In the genomic region with DNA sequence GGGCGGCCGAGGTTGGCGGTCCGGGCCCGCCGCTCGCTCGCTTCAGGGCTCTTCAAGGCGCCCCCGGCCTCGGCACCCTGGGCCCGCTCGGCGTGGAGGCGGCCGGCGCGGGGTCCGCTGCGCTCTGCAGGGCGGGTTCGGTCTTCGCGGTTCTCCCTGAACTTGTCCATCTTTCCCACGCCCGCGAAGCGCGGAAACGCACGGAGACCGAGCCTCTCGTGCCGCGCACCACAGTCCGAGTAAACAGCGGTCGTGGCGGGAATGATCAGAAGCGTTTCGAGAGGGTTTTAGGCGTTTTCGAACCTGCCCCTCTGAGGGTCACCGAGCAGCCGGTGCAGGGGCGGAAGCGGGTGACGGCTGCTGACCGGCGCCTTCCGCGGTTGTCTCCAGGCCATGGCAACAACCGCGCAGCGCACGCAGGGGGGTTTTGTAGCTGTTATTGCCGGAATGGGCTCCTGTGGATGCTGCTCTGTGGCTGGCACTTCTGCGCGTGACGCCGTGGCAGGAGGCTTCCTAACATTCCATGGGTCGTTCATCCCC, we compare ENCODE assay signal across 8 cellular contexts. TPM values are rescaled to one million over a fixed set of nuclear protein-coding genes. Genes with fewer than 3 reads are reported as not detected.
A peak's percentile ranks its signal among the peaks of the same experiment; 100 is the strongest.
DNase-seq lines count a peak whose midpoint lies in the region; ATAC-seq and TF ChIP-seq lines count a peak whose summit lies in the region.

No MANE protein-coding gene starts in this region.

- peak overlapping the region; percentile 86 for H3K4me3 ChIP-seq in HL-60 (replicated peaks; ENCODE audit: insufficient read depth, low read length)
- H3K4me3 ChIP-seq in left ventricle myocardium inferior: peak overlapping the region; percentile 93
- peak overlapping the region; percentile 94 for H3K4me3 ChIP-seq in psoas muscle

- TF ChIP-seq CTCF in HL-60 (IDR thresholded peaks at IDR 0.05; ENCODE audit: insufficient read depth, low read length): no peak
- TF ChIP-seq CTCF in left ventricle myocardium inferior (IDR thresholded peaks at IDR 0.05; ENCODE audit: borderline replicate concordance): no peak
- TF ChIP-seq CTCF in psoas muscle (IDR thresholded peaks at IDR 0.05): no peak

- 0 to 1% (median 0%) methylated on average over 56 to 62 of the region's 62 CpGs for WGBS in psoas muscle, 3 donors

- H3K9me3 ChIP-seq in left ventricle myocardium inferior (replicated peaks) (no peaks in the 10 kb centered on the region), psoas muscle (no peaks in the 10 kb centered on the region)

- intact Hi-C loops in left ventricle myocardium inferior (cut with micrococcal nuclease): no loop called here
- intact Hi-C loops in psoas muscle (cut with DNase I): no loop called here

- H3K27me3 ChIP-seq in HL-60 (ENCODE audit: insufficient read depth, poor library complexity, severe bottlenecking) (no peaks in the 10 kb centered on the region), left ventricle myocardium inferior (ENCODE audit: low read depth) (no peaks in the 10 kb centered on the region), psoas muscle (ENCODE audit: insufficient read depth in 3 of 3, low read length in 2 of 3) (no peaks in the 10 kb centered on the region)

- H3K27ac ChIP-seq in HL-60 (replicated peaks): peak overlapping the region; percentile 97
- peak overlapping the region; percentile 100 for H3K27ac ChIP-seq in left ventricle myocardium inferior (replicated peaks)
- H3K27ac ChIP-seq in psoas muscle: peak overlapping the region; percentile 99

- peak; percentile 14 for DNase-seq in activated CD4-positive, alpha-beta T cell treated with anti-CD3 and anti-CD28 coated beads, Interleukin-2, amount 50 U/mL, for 1 hour
- no peak for DNase-seq in activated CD4-positive, alpha-beta T cell treated with anti-CD3 and anti-CD28 coated beads for 4 hours
- DNase-seq in HL-60 (ENCODE audit: low read depth in 1 of 2, low spot score in 1 of 2): peak in 1 of 2 experiments; percentile 28
- peak; percentile 73 for DNase-seq in activated effector memory CD4-positive, alpha-beta T cell treated with anti-CD3 and anti-CD28 coated beads, Interleukin-2, amount 50 U/mL, for 16 hours
- no peak for DNase-seq in left ventricle myocardium inferior
- DNase-seq in psoas muscle: peak in 1 of 2 donors; percentile 64
- DNase-seq in NK-92 (lab: John Stamatoyannopoulos, UW; ENCODE audit: unreplicated experiment): no peak

- H3K4me1 ChIP-seq in left ventricle myocardium inferior: peaks cover 66% of the 10 kb centered on the region
- peaks cover 17% of the 10 kb centered on the region for H3K4me1 ChIP-seq in psoas muscle

- H3K36me3 ChIP-seq in left ventricle myocardium inferior: peaks cover 37% of the 10 kb centered on the region
- peaks cover 3 to 42% of the 10 kb centered on the region in 2 donors for H3K36me3 ChIP-seq in psoas muscle (ENCODE audit: insufficient read depth in 1 of 2, low read depth in 1 of 2)

- ATAC-seq in psoas muscle: no peak
- ATAC-seq in HG02763 (IDR thresholded peaks at IDR 0.05; ENCODE audit: unreplicated experiment): no peak

RNA-seq across cellular contexts. Expression of gene NARF, which starts 0.4 kb away (rescaled TPM):
- total RNA-seq in left ventricle myocardium inferior: 69.2 TPM
- total RNA-seq in psoas muscle: 10 to 100 TPM; 32.8 to 56.1 (median 46.0) TPM
- 100 to 1,000 TPM in 1 of 3 donors, 10 to 100 TPM in 2; 37.0 to 129 (median 39.2) TPM for polyA plus RNA-seq in psoas muscle

RNA-seq across cellular contexts. Expression of gene CYBC1, which starts 8.4 kb away (rescaled TPM):
- total RNA-seq in left ventricle myocardium inferior (23.8 TPM), psoas muscle (10 to 100 TPM; 14.5 to 21.4 (median 17.4) TPM)
- 10 to 100 TPM; 14.4 to 31.6 (median 24.8) TPM for polyA plus RNA-seq in psoas muscle

RNA-seq across cellular contexts. Expression of gene OGFOD3, which starts 40.6 kb away (rescaled TPM):
- total RNA-seq in left ventricle myocardium inferior (28.0 TPM), psoas muscle (10 to 100 TPM; 21.2 to 29.3 (median 27.1) TPM)
- polyA plus RNA-seq in psoas muscle: 10 to 100 TPM; 15.5 to 30.4 (median 24.5) TPM

RNA-seq across cellular contexts. Expression of gene HEXD, which starts 40.8 kb away (rescaled TPM):
- total RNA-seq in left ventricle myocardium inferior (14.1 TPM), psoas muscle (10 to 100 TPM; 17.4 to 27.4 (median 23.7) TPM)
- 10 to 100 TPM; 19.5 to 29.8 (median 20.9) TPM for polyA plus RNA-seq in psoas muscle

Comparison
In these comparisons a context has a peak if more than half of its experiments do, and no peak if none do; other contexts are left out.
1. DNase-seq: peak in activated CD4-positive, alpha-beta T cell treated with anti-CD3 and anti-CD28 coated beads, Interleukin-2, amount 50 U/mL, for 1 hour (single experiment) and activated effector memory CD4-positive, alpha-beta T cell treated with anti-CD3 and anti-CD28 coated beads, Interleukin-2, amount 50 U/mL, for 16 hours (single experiment); none in activated CD4-positive, alpha-beta T cell treated with anti-CD3 and anti-CD28 coated beads for 4 hours (0 of 2), left ventricle myocardium inferior (single experiment) and NK-92 (single experiment).
2. Peak in every context shown above with its lines, with median percentiles within 50 percentile points of each other: H3K27ac ChIP-seq and H3K4me3 ChIP-seq.